Comparison of ENCODE assay signal across 2 cellular contexts in the genomic region with DNA sequence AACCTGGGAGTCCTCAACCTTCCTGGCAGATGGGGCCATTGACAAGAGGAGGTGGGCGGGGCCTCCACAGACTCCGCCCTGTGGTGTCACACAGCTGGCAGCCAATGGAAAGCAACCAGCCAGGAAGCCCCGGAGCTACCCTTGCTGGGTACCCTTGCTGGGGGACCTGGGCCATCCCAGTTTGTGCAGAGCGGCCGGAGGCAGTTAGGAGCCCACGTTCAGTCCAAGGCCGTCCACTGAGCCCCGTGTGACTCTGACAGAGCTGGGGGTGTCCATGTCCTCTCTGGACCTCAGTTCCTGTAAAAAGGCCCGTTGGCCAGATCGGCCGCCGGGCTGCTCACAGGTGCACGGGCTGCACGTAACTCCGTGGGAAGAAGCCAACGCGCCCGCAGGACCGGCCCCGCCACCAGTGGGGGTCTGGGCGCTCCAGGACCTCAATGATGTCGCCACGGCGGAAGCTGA.
TF ChIP-seq lines count a peak whose summit lies in the region.

No MANE protein-coding gene starts in this region.

TF ChIP-seq in GM12891, 5 proteins besides CTCF, POLR2A, EP300 and RAD21 (continued from another document):
- TF ChIP-seq PAX5 (IDR thresholded peaks at IDR 0.05; ENCODE audit: insufficient read depth, low read length, severe bottlenecking) (no peak), TAF1 (IDR thresholded peaks at IDR 0.05; ENCODE audit: low read depth, low read length) (no peak), POLR2AphosphoS5 (IDR thresholded peaks at IDR 0.05; ENCODE audit: low read depth, low read length) (no peak)

TF ChIP-seq in GM12878, 131 proteins besides CTCF, POLR2A, EP300 and RAD21 (continued from another document):
- no peak for TF ChIP-seq MTA2 (IDR thresholded peaks at IDR 0.05; ENCODE audit: low read depth)
- TF ChIP-seq DPF2 (IDR thresholded peaks at IDR 0.05) = no peak
- TF ChIP-seq IRF4 (IDR thresholded peaks at IDR 0.05; ENCODE audit: low read depth, low read length) = no peak
- TF ChIP-seq CREM (IDR thresholded peaks at IDR 0.05; ENCODE audit: low read depth) = no peak
